8 cellular contexts compared by ENCODE assay signal in genomic region chr16:30609002-30609927, GRCh38. TPM values are rescaled to one million over a fixed set of nuclear protein-coding genes. Genes with fewer than 3 reads are reported as not detected.
DNase-seq lines count a peak whose midpoint lies in the region; ATAC-seq, FAIRE-seq and TF ChIP-seq lines count a peak whose summit lies in the region.

No MANE protein-coding gene starts in this region.

- H3K4me3 ChIP-seq in pancreas, result peak overlapping the region; percentile 59 to 94 (median 74)

- no peak for TF ChIP-seq CTCF in pancreas (IDR thresholded peaks at IDR 0.05)

- intact Hi-C loops in cardiac septum (cut with DNase I), result no loop called here
- intact Hi-C loops in pancreas (cut with DNase I), result no loop called here

- DNase-seq in NCI-H82 (lab: John Stamatoyannopoulos, UW), result peak; percentile 63
- DNase-seq in NCI-H82 treated with DMSO at 0.1 percent for 48 hours (lab: John Stamatoyannopoulos, UW; ENCODE audit: unreplicated experiment), result no peak
- DNase-seq in OCI-M1 (lab: John Stamatoyannopoulos, UW), result peak; percentile 75
- DNase-seq in cardiac septum (ENCODE audit: low spot score), result peak; percentile 79
- peak; percentile 46 to 85 (median 74) for DNase-seq in pancreas
- no peak for DNase-seq in middle frontal gyrus (ENCODE audit: extremely low spot score, low spot score)

- ATAC-seq in HG02943 (IDR thresholded peaks at IDR 0.05; ENCODE audit: low read depth, unreplicated experiment), result peak; percentile 30
- ATAC-seq in pancreas, result peak; percentile 64 to 78 (median 72)

- H3K9me3 ChIP-seq in pancreas, result no peaks in the 10 kb centered on the region

- no peak for FAIRE-seq in pancreas (lab: Jason Lieb, UNC)

- H3K9me3 Mint-ChIP-seq in activated naive CD8-positive, alpha-beta T cell (ENCODE audit: low read depth), result no peaks in the 10 kb centered on the region

- H3K27me3 Mint-ChIP-seq in activated naive CD8-positive, alpha-beta T cell, result no peaks in the 10 kb centered on the region

- no peaks in the 10 kb centered on the region for H3K27me3 ChIP-seq in pancreas

- WGBS in pancreas, 2 donors, result 11 to 13% methylated on average over 39 to 40 of the region's 40 CpGs

- H3K27ac Mint-ChIP-seq in activated naive CD8-positive, alpha-beta T cell, result peak overlapping the region; percentile 99

- no peaks in the 10 kb centered on the region for H3K36me3 Mint-ChIP-seq in activated naive CD8-positive, alpha-beta T cell

- H3K36me3 ChIP-seq in pancreas, result peaks cover 1 to 24% (median 10%) of the 10 kb centered on the region in 3 donors

- H3K4me3 Mint-ChIP-seq in activated naive CD8-positive, alpha-beta T cell, result peak overlapping the region; percentile 95

- H3K4me1 Mint-ChIP-seq in activated naive CD8-positive, alpha-beta T cell (ENCODE audit: low read depth), result peaks cover 17% of the 10 kb centered on the region

- H3K27ac ChIP-seq in pancreas, result peak overlapping the region; percentile 93 to 98 (median 97)

- H3K4me1 ChIP-seq in pancreas, result peaks cover 3 to 9% (median 7%) of the 10 kb centered on the region in 3 donors

RNA-seq across cellular contexts. Expression of gene ZNF689, which starts 0.9 kb away (rescaled TPM):
- total RNA-seq in cardiac septum, result 4.9 TPM
- total RNA-seq in pancreas, result 1 to 10 TPM; 4.2 to 6.1 (median 5.4) TPM
- 1 to 10 TPM; 2.9 to 4.4 TPM for polyA plus RNA-seq in pancreas

RNA-seq across cellular contexts. Expression of gene ZNF785, which starts 23.8 kb away (rescaled TPM):
- total RNA-seq in cardiac septum (6.7 TPM), pancreas (10 to 100 TPM in 1 of 6 donors, 1 to 10 TPM in 5; 7.1 to 12.1 (median 8.1) TPM)
- polyA plus RNA-seq in pancreas, result 1 to 10 TPM; 6.3 to 8.4 TPM

RNA-seq across cellular contexts. Expression of gene ZNF688, which starts 37.8 kb away (rescaled TPM):
- total RNA-seq in cardiac septum, result 12.1 TPM
- total RNA-seq in pancreas, result 10 to 100 TPM in 2 of 6 donors, 1 to 10 TPM in 4; 7.6 to 11.3 (median 9.6) TPM
- 10 to 100 TPM; 24.3 to 26.4 TPM for polyA plus RNA-seq in pancreas

RNA-seq across cellular contexts. Expression of gene PRR14, which starts 41.5 kb away (rescaled TPM):
- 21.1 TPM for total RNA-seq in cardiac septum
- total RNA-seq in pancreas, result 10 to 100 TPM; 23.5 to 44.8 (median 26.8) TPM
- 100 to 1,000 TPM; 120 to 164 TPM for polyA plus RNA-seq in pancreas

RNA-seq across cellular contexts. Expression of gene FBRS, which starts 49.0 kb away (rescaled TPM):
- total RNA-seq in cardiac septum (33.2 TPM), pancreas (10 to 100 TPM; 16.1 to 40.4 (median 21.9) TPM)
- polyA plus RNA-seq in pancreas, result 10 to 100 TPM; 47.0 to 60.0 TPM

Comparison
In these comparisons a context has a peak if more than half of its experiments do, and no peak if none do; other contexts are left out.
1. DNase-seq: peak in NCI-H82 (single experiment), OCI-M1 (single experiment), cardiac septum (single experiment) and pancreas (6 of 6); none in NCI-H82 treated with DMSO at 0.1 percent for 48 hours (single experiment) and middle frontal gyrus (single experiment).